Comparison of ENCODE assay signal across 27 cellular contexts in the genomic region with DNA sequence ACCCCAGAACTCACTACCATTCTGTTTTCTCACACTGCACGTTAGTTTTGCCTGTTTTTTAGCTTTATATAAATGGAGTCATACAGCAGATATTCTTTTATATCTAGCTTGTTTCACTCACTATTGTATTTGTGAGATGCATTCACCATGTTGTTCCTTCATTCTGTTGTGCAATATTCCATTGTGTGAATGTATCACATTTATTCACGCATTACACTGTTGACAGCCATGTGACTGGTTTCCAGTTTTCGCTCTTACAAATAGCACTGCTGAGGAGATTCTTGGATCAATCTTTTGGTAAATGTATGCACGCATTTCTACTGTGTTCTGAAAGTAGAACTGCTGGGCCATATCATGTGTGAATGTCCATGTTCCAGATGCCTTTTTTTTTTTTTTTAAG.
"Had no signal": no experiment of that assay in that cellular context is flagged by ENCODE, and none has a peak within 500 bp of the region (broad histone marks: within the 10 kb centered on the region; RNA-seq: fewer than 3 reads in every experiment).

No MANE protein-coding gene starts in this region.

- H3K4me2 ChIP-seq: smooth muscle cell had no signal

- H3K27ac ChIP-seq: colonic mucosa, gastrocnemius medialis, prostate gland, tibial artery, upper lobe of right lung, WERI-Rb-1 had no signal

- DNase-seq: activated CD4-positive, alpha-beta memory T cell treated with anti-CD3 and anti-CD28 coated beads, Interleukin-2, amount 10 ng/mL, durations not matched to agents 7 days and 5 days; activated CD4-positive, alpha-beta T cell treated with anti-CD3 and anti-CD28 coated beads, Interleukin-2, amount 10 ng/mL, durations not matched to agents 24 days and 14 days; activated CD4-positive, CD25-positive, alpha-beta regulatory T cell treated with anti-CD3 and anti-CD28 coated beads, Interleukin-2, amount 50 U/mL, for 72 hours; activated CD8-positive, alpha-beta memory T cell treated with anti-CD3 and anti-CD28 coated beads, Interleukin-2, amount 50 U/mL, for 48 hours; activated gamma-delta T cell; activated naive CD4-positive, alpha-beta T cell treated with anti-CD3 and anti-CD28 coated beads, Interleukin-2, amount 10 ng/mL, durations not matched to agents 7 days and 5 days; activated naive CD8-positive, alpha-beta T cell treated with anti-CD3 and anti-CD28 coated beads, Interleukin-2, amount 10 ng/mL, durations not matched to agents 7 days and 5 days; activated T-cell treated with anti-CD3 and anti-CD28 coated beads, Interleukin-2, amount 50 U/mL, for 24 hours; colonic mucosa; effector memory CD4-positive, alpha-beta T cell; gastrocnemius medialis; glutamatergic neuron; mammary epithelial cell; retina; stimulated activated CD4-positive, alpha-beta T cell treated with anti-CD3 and anti-CD28 coated beads, Interleukin-1b, Interleukin-23, amount 100 ng/mL, for 48 hours; stimulated activated CD4-positive, alpha-beta T cell treated with anti-CD3 and anti-CD28 coated beads, Interleukin-4, amount 100 ng/mL, for 4 hours; stimulated activated CD8-positive, alpha-beta memory T cell treated with anti-CD3 and anti-CD28 coated beads, Interleukin-4, amount 100 ng/mL, for 48 hours; stimulated activated naive CD8-positive, alpha-beta T cell treated with anti-CD3 and anti-CD28 coated beads, Interleukin-15, amount 100 ng/mL, for 72 hours; T1000; tibial artery; upper lobe of right lung; WERI-Rb-1 had no signal

- H3K4me1 ChIP-seq: colonic mucosa, gastrocnemius medialis, prostate gland, tibial artery, upper lobe of right lung had no signal

- H3K4me3 Mint-ChIP-seq: activated CD4-positive, alpha-beta memory T cell treated with anti-CD3 and anti-CD28 coated beads, Interleukin-2, amount 10 ng/mL, durations not matched to agents 7 days and 5 days; activated CD4-positive, alpha-beta T cell treated with anti-CD3 and anti-CD28 coated beads, Interleukin-2, amount 10 ng/mL, durations not matched to agents 24 days and 14 days; activated naive CD4-positive, alpha-beta T cell treated with anti-CD3 and anti-CD28 coated beads, Interleukin-2, amount 10 ng/mL, durations not matched to agents 7 days and 5 days; activated naive CD8-positive, alpha-beta T cell treated with anti-CD3 and anti-CD28 coated beads, Interleukin-2, amount 10 ng/mL, durations not matched to agents 7 days and 5 days; activated T-cell treated with anti-CD3 and anti-CD28 coated beads, Interleukin-2, amount 50 U/mL, for 24 hours; nephron; stimulated activated memory B cell treated with anti-CD40 and anti-IgM and Interleukin-4, amounts not matched to agents 10 μg/mL and 1 μg/mL and 100 μg/mL, for 72 hours; stimulated activated naive CD8-positive, alpha-beta T cell treated with anti-CD3 and anti-CD28 coated beads, Interleukin-15, amount 100 ng/mL, for 72 hours; T-helper 1 cell treated with Interleukin-12 subunit alpha and Interleukin-12 subunit beta and Interleukin-4 antibody, amounts not matched to agents 30 μg/mL and 1 μg/mL, for 36 hours had no signal

- H3K27me3 ChIP-seq: colonic mucosa, gastrocnemius medialis, tibial artery, upper lobe of right lung had no signal

- H3K4me3 ChIP-seq: colonic mucosa, gastrocnemius medialis, prostate gland, smooth muscle cell, tibial artery, upper lobe of right lung had no signal

- H3K27me3 Mint-ChIP-seq: activated CD4-positive, alpha-beta memory T cell treated with anti-CD3 and anti-CD28 coated beads, Interleukin-2, amount 10 ng/mL, durations not matched to agents 7 days and 5 days; activated CD4-positive, alpha-beta T cell treated with anti-CD3 and anti-CD28 coated beads, Interleukin-2, amount 10 ng/mL, durations not matched to agents 24 days and 14 days; activated naive CD4-positive, alpha-beta T cell treated with anti-CD3 and anti-CD28 coated beads, Interleukin-2, amount 10 ng/mL, durations not matched to agents 7 days and 5 days; activated naive CD8-positive, alpha-beta T cell treated with anti-CD3 and anti-CD28 coated beads, Interleukin-2, amount 10 ng/mL, durations not matched to agents 7 days and 5 days; activated T-cell treated with anti-CD3 and anti-CD28 coated beads, Interleukin-2, amount 50 U/mL, for 24 hours; stimulated activated naive CD8-positive, alpha-beta T cell treated with anti-CD3 and anti-CD28 coated beads, Interleukin-15, amount 100 ng/mL, for 72 hours had no signal

- ATAC-seq: gastrocnemius medialis; stimulated activated naive CD8-positive, alpha-beta T cell treated with anti-CD3 and anti-CD28 coated beads, Interleukin-15, amount 100 ng/mL, for 72 hours; upper lobe of right lung had no signal

- H3K27ac Mint-ChIP-seq: activated CD4-positive, alpha-beta memory T cell treated with anti-CD3 and anti-CD28 coated beads, Interleukin-2, amount 10 ng/mL, durations not matched to agents 7 days and 5 days; activated CD4-positive, alpha-beta T cell treated with anti-CD3 and anti-CD28 coated beads, Interleukin-2, amount 10 ng/mL, durations not matched to agents 24 days and 14 days; activated naive CD4-positive, alpha-beta T cell treated with anti-CD3 and anti-CD28 coated beads, Interleukin-2, amount 10 ng/mL, durations not matched to agents 7 days and 5 days; activated T-cell treated with anti-CD3 and anti-CD28 coated beads, Interleukin-2, amount 50 U/mL, for 24 hours; nephron; stimulated activated memory B cell treated with anti-CD40 and anti-IgM and Interleukin-4, amounts not matched to agents 10 μg/mL and 1 μg/mL and 100 μg/mL, for 72 hours; stimulated activated naive CD8-positive, alpha-beta T cell treated with anti-CD3 and anti-CD28 coated beads, Interleukin-15, amount 100 ng/mL, for 72 hours; T-helper 1 cell treated with Interleukin-12 subunit alpha and Interleukin-12 subunit beta and Interleukin-4 antibody, amounts not matched to agents 30 μg/mL and 1 μg/mL, for 36 hours had no signal

- H3K36me3 ChIP-seq: colonic mucosa, gastrocnemius medialis, prostate gland, tibial artery, upper lobe of right lung, WERI-Rb-1 had no signal

- H3K9me3 ChIP-seq: colonic mucosa, gastrocnemius medialis, prostate gland, tibial artery, upper lobe of right lung had no signal

- H3K36me3 Mint-ChIP-seq: activated naive CD4-positive, alpha-beta T cell treated with anti-CD3 and anti-CD28 coated beads, Interleukin-2, amount 10 ng/mL, durations not matched to agents 7 days and 5 days; stimulated activated memory B cell treated with anti-CD40 and anti-IgM and Interleukin-4, amounts not matched to agents 10 μg/mL and 1 μg/mL and 100 μg/mL, for 72 hours had no signal
